ENCODE assay signal across 24 cellular contexts in genomic region chr14:41403360-41403759, GRCh38.
"Had no signal": no experiment of that assay in that cellular context is flagged by ENCODE, and none has a peak within 500 bp of the region (broad histone marks: within the 10 kb centered on the region; RNA-seq: fewer than 3 reads in every experiment).

No MANE protein-coding gene starts in this region.

- H3K27me3 ChIP-seq: brain microvascular endothelial cell, cardiac muscle cell, SJSA1 had no signal

- H3K4me1 ChIP-seq: SJSA1 had no signal

- H3K4me3 ChIP-seq: cardiac muscle cell, SJSA1 had no signal

- DNase-seq: activated B cell treated with CpG ODN at 0.5 μM for 24 hours; activated CD4-positive, alpha-beta memory T cell treated with anti-CD3 and anti-CD28 coated beads, Interleukin-2, amount 10 ng/mL, durations not matched to agents 7 days and 5 days; activated CD4-positive, alpha-beta T cell treated with anti-CD3 and anti-CD28 coated beads, Interleukin-2, amount 10 ng/mL, durations not matched to agents 7 days and 5 days; activated gamma-delta T cell treated with Interleukin-2 at 50 U/mL for 16 hours; activated naive CD4-positive, alpha-beta T cell treated with anti-CD3 and anti-CD28 coated beads, Interleukin-2, amount 10 ng/mL, durations not matched to agents 7 days and 5 days; activated naive CD8-positive, alpha-beta T cell treated with anti-CD3 and anti-CD28 coated beads for 36 hours; activated T-cell treated with anti-CD3 and anti-CD28 coated beads for 4 hours; activated T-cell treated with anti-CD3 and anti-CD28 coated beads, Interleukin-2, amount 50 U/mL, for 48 hours; brain microvascular endothelial cell; KG1; NCI-H1048; NCI-H1417; NCI-H1694; NCI-H2029; NCI-H2107; NCI-H2171 treated with DMSO at 0.1 percent for 48 hours; NCI-H345; NCI-H524; PC-3; SHP77; SW 1271 had no signal

- H3K9me3 ChIP-seq: SJSA1 had no signal

- H3K36me3 ChIP-seq: brain microvascular endothelial cell, cardiac muscle cell, SJSA1 had no signal

- H3K27ac ChIP-seq: brain microvascular endothelial cell, cardiac muscle cell, SJSA1 had no signal

- FAIRE-seq: RCC 7860 had no signal
